1 cellular context compared by ENCODE assay signal in the genomic region with DNA sequence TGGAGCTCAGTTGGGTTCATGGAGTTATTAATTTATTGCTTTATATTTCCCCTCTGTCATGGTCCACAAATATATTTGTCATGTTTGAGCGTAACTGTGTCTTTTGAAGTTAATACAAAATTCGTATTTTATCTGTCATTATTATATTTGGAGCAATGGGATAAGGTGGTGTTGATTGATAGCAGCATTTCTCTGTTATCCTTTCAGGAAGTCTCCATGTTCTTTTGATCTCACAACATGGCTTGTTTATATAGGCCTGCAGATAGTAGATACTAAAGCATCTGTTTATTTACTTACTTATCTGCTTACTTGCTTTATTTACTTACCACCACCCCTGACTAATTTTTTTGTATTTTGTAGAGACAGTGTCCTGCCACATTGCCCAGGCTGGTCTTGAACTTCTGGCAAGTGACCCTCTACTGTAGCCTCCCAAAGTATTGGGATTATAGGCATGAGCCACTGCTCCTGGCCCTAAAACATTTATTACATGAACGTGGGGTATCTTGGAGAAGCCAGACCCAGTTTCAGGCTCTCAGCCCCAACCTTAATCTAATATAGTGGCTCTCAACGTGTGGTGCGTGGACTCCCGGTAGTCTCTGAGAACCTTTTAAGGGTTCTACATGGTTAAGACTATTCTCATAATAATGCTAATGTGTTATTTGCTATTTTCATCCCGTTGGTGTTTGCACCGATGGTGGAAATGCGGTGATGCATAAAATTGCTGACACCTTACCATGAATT.
A peak's percentile ranks its signal among the peaks of the same experiment; 100 is the strongest.
TF ChIP-seq lines count a peak whose summit lies in the region.

No MANE protein-coding gene starts in this region.

TF ChIP-seq in HepG2, 621 proteins besides CTCF, POLR2A, EP300 and RAD21 (continued from another document and continues in another):
- TF ChIP-seq, protein P1, sequence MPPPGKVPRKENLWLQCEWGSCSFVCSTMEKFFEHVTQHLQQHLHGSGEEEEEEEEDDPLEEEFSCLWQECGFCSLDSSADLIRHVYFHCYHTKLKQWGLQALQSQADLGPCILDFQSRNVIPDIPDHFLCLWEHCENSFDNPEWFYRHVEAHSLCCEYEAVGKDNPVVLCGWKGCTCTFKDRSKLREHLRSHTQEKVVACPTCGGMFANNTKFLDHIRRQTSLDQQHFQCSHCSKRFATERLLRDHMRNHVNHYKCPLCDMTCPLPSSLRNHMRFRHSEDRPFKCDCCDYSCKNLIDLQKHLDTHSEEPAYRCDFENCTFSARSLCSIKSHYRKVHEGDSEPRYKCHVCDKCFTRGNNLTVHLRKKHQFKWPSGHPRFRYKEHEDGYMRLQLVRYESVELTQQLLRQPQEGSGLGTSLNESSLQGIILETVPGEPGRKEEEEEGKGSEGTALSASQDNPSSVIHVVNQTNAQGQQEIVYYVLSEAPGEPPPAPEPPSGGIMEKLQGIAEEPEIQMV (CRISPR knock-in tag; IDR thresholded peaks at IDR 0.05; ENCODE audit: low read depth) = no peak
- TF ChIP-seq CENPX (CRISPR knock-in tag; IDR thresholded peaks at IDR 0.05) (no peak), ZNF672 (CRISPR knock-in tag; IDR thresholded peaks at IDR 0.05) (no peak), GATA4 (IDR thresholded peaks at IDR 0.05; ENCODE audit: borderline replicate concordance, low read depth) (peak; percentile 43; the same call in 1 of the 2 replicates), SRF (IDR thresholded peaks at IDR 0.05; ENCODE audit: low read depth, low read length) (no peak), KMT2B (CRISPR knock-in tag; IDR thresholded peaks at IDR 0.05) (no peak), PTBP1 (IDR thresholded peaks at IDR 0.05; ENCODE audit: low read depth, low read length, poor library complexity, severe bottlenecking) (no peak), NFIC (IDR thresholded peaks at IDR 0.05; ENCODE audit: low read length) (no peak), HMG20A (CRISPR knock-in tag; IDR thresholded peaks at IDR 0.05; ENCODE audit: borderline replicate concordance) (peak; percentile 37; the same call in 1 of the 2 replicates), PAX8 (CRISPR knock-in tag; IDR thresholded peaks at IDR 0.05; ENCODE audit: borderline replicate concordance) (no peak), ZNF713 (CRISPR knock-in tag; IDR thresholded peaks at IDR 0.05) (no peak), ZNF446 (CRISPR knock-in tag; IDR thresholded peaks at IDR 0.05) (no peak), SP5 (CRISPR knock-in tag; IDR thresholded peaks at IDR 0.05; ENCODE audit: borderline replicate concordance, low read depth) (no peak), ESRRA (CRISPR knock-in tag; IDR thresholded peaks at IDR 0.05; ENCODE audit: low read depth) (no peak), ETV6 (CRISPR knock-in tag; conservative IDR thresholded peaks at IDR 0.05) (no peak), ASH2L (IDR thresholded peaks at IDR 0.05; ENCODE audit: insufficient read length, low read depth, low read length) (no peak), MIXL1 (CRISPR knock-in tag; IDR thresholded peaks at IDR 0.05) (no peak), ZNF382 (CRISPR knock-in tag; IDR thresholded peaks at IDR 0.05; ENCODE audit: borderline replicate concordance) (no peak), KAT2B (IDR thresholded peaks at IDR 0.05; ENCODE audit: borderline replicate concordance, low read depth, low read length) (no peak), TCF7L2 (IDR thresholded peaks at IDR 0.05; ENCODE audit: low read depth, low read length) (peak; percentile 55; the same call in 1 of the 2 replicates), ZSCAN31 (CRISPR knock-in tag; IDR thresholded peaks at IDR 0.05; ENCODE audit: low read depth) (no peak), POGZ (CRISPR knock-in tag; IDR thresholded peaks at IDR 0.05) (peak; percentile 35; the same call in 1 of the 2 replicates), ZFP90 (CRISPR knock-in tag; IDR thresholded peaks at IDR 0.05; ENCODE audit: borderline replicate concordance) (peak; percentile 37; the same call in 1 of the 2 replicates), HNF4G (IDR thresholded peaks at IDR 0.05; ENCODE audit: borderline replicate concordance, low read depth, low read length) (no peak), HNF4G (CRISPR knock-in tag; IDR thresholded peaks at IDR 0.05; ENCODE audit: borderline replicate concordance, low read depth) (no peak), ZNF441 (CRISPR knock-in tag; IDR thresholded peaks at IDR 0.05; ENCODE audit: borderline replicate concordance) (no peak), ZSCAN12 (CRISPR knock-in tag; IDR thresholded peaks at IDR 0.05) (no peak), ATAD3A (CRISPR knock-in tag; IDR thresholded peaks at IDR 0.05) (no peak), HES4 (CRISPR knock-in tag; IDR thresholded peaks at IDR 0.05; ENCODE audit: borderline replicate concordance) (no peak), HIVEP1 (CRISPR knock-in tag; IDR thresholded peaks at IDR 0.05) (no peak), NCOR1 (IDR thresholded peaks at IDR 0.05; ENCODE audit: borderline replicate concordance, low read length) (no peak), ADNP (CRISPR knock-in tag; IDR thresholded peaks at IDR 0.05) (no peak), ZNF33A (CRISPR knock-in tag; IDR thresholded peaks at IDR 0.05; ENCODE audit: borderline replicate concordance) (no peak), HMGA1 (CRISPR knock-in tag; conservative IDR thresholded peaks at IDR 0.05) (no peak)
- TF ChIP-seq, protein P2, sequence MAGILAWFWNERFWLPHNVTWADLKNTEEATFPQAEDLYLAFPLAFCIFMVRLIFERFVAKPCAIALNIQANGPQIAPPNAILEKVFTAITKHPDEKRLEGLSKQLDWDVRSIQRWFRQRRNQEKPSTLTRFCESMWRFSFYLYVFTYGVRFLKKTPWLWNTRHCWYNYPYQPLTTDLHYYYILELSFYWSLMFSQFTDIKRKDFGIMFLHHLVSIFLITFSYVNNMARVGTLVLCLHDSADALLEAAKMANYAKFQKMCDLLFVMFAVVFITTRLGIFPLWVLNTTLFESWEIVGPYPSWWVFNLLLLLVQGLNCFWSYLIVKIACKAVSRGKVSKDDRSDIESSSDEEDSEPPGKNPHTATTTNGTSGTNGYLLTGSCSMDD (CRISPR knock-in tag; IDR thresholded peaks at IDR 0.05) = 0 out of 2 replicates have a peak, but pooled peaks have one; percentile 24
- TF ChIP-seq, protein P3, sequence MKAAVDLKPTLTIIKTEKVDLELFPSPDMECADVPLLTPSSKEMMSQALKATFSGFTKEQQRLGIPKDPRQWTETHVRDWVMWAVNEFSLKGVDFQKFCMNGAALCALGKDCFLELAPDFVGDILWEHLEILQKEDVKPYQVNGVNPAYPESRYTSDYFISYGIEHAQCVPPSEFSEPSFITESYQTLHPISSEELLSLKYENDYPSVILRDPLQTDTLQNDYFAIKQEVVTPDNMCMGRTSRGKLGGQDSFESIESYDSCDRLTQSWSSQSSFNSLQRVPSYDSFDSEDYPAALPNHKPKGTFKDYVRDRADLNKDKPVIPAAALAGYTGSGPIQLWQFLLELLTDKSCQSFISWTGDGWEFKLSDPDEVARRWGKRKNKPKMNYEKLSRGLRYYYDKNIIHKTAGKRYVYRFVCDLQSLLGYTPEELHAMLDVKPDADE (CRISPR knock-in tag; IDR thresholded peaks at IDR 0.05) = no peak
- TF ChIP-seq, protein P4, sequence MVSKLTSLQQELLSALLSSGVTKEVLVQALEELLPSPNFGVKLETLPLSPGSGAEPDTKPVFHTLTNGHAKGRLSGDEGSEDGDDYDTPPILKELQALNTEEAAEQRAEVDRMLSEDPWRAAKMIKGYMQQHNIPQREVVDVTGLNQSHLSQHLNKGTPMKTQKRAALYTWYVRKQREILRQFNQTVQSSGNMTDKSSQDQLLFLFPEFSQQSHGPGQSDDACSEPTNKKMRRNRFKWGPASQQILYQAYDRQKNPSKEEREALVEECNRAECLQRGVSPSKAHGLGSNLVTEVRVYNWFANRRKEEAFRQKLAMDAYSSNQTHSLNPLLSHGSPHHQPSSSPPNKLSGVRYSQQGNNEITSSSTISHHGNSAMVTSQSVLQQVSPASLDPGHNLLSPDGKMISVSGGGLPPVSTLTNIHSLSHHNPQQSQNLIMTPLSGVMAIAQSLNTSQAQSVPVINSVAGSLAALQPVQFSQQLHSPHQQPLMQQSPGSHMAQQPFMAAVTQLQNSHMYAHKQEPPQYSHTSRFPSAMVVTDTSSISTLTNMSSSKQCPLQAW (CRISPR knock-in tag; IDR thresholded peaks at IDR 0.05) = no peak
- TF ChIP-seq, protein P5, sequence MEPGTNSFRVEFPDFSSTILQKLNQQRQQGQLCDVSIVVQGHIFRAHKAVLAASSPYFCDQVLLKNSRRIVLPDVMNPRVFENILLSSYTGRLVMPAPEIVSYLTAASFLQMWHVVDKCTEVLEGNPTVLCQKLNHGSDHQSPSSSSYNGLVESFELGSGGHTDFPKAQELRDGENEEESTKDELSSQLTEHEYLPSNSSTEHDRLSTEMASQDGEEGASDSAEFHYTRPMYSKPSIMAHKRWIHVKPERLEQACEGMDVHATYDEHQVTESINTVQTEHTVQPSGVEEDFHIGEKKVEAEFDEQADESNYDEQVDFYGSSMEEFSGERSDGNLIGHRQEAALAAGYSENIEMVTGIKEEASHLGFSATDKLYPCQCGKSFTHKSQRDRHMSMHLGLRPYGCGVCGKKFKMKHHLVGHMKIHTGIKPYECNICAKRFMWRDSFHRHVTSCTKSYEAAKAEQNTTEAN (CRISPR knock-in tag; conservative IDR thresholded peaks at IDR 0.05) = 0 out of 2 replicates have a peak, but pooled peaks have one; percentile 42
- TF ChIP-seq, protein P6, sequence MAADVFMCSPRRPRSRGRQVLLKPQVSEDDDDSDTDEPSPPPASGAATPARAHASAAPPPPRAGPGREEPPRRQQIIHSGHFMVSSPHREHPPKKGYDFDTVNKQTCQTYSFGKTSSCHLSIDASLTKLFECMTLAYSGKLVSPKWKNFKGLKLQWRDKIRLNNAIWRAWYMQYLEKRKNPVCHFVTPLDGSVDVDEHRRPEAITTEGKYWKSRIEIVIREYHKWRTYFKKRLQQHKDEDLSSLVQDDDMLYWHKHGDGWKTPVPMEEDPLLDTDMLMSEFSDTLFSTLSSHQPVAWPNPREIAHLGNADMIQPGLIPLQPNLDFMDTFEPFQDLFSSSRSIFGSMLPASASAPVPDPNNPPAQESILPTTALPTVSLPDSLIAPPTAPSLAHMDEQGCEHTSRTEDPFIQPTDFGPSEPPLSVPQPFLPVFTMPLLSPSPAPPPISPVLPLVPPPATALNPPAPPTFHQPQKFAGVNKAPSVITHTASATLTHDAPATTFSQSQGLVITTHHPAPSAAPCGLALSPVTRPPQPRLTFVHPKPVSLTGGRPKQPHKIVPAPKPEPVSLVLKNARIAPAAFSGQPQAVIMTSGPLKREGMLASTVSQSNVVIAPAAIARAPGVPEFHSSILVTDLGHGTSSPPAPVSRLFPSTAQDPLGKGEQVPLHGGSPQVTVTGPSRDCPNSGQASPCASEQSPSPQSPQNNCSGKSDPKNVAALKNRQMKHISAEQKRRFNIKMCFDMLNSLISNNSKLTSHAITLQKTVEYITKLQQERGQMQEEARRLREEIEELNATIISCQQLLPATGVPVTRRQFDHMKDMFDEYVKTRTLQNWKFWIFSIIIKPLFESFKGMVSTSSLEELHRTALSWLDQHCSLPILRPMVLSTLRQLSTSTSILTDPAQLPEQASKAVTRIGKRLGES (CRISPR knock-in tag; IDR thresholded peaks at IDR 0.05; ENCODE audit: borderline replicate concordance) = no peak
- TF ChIP-seq, protein P7, sequence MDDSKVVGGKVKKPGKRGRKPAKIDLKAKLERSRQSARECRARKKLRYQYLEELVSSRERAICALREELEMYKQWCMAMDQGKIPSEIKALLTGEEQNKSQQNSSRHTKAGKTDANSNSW (CRISPR knock-in tag; IDR thresholded peaks at IDR 0.05; ENCODE audit: borderline replicate concordance) = no peak
- TF ChIP-seq, protein P8, sequence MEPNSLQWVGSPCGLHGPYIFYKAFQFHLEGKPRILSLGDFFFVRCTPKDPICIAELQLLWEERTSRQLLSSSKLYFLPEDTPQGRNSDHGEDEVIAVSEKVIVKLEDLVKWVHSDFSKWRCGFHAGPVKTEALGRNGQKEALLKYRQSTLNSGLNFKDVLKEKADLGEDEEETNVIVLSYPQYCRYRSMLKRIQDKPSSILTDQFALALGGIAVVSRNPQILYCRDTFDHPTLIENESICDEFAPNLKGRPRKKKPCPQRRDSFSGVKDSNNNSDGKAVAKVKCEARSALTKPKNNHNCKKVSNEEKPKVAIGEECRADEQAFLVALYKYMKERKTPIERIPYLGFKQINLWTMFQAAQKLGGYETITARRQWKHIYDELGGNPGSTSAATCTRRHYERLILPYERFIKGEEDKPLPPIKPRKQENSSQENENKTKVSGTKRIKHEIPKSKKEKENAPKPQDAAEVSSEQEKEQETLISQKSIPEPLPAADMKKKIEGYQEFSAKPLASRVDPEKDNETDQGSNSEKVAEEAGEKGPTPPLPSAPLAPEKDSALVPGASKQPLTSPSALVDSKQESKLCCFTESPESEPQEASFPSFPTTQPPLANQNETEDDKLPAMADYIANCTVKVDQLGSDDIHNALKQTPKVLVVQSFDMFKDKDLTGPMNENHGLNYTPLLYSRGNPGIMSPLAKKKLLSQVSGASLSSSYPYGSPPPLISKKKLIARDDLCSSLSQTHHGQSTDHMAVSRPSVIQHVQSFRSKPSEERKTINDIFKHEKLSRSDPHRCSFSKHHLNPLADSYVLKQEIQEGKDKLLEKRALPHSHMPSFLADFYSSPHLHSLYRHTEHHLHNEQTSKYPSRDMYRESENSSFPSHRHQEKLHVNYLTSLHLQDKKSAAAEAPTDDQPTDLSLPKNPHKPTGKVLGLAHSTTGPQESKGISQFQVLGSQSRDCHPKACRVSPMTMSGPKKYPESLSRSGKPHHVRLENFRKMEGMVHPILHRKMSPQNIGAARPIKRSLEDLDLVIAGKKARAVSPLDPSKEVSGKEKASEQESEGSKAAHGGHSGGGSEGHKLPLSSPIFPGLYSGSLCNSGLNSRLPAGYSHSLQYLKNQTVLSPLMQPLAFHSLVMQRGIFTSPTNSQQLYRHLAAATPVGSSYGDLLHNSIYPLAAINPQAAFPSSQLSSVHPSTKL (CRISPR knock-in tag; IDR thresholded peaks at IDR 0.05) = peak; percentile 47
- TF ChIP-seq, protein P9, sequence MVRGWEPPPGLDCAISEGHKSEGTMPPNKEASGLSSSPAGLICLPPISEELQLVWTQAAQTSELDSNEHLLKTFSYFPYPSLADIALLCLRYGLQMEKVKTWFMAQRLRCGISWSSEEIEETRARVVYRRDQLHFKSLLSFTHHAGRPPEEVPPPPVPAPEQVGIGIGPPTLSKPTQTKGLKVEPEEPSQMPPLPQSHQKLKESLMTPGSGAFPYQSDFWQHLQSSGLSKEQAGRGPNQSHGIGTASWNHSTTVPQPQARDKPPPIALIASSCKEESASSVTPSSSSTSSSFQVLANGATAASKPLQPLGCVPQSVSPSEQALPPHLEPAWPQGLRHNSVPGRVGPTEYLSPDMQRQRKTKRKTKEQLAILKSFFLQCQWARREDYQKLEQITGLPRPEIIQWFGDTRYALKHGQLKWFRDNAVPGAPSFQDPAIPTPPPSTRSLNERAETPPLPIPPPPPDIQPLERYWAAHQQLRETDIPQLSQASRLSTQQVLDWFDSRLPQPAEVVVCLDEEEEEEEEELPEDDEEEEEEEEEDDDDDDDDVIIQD (CRISPR knock-in tag; IDR thresholded peaks at IDR 0.05; ENCODE audit: low read depth) = peak; percentile 28
- TF ChIP-seq, protein P10, sequence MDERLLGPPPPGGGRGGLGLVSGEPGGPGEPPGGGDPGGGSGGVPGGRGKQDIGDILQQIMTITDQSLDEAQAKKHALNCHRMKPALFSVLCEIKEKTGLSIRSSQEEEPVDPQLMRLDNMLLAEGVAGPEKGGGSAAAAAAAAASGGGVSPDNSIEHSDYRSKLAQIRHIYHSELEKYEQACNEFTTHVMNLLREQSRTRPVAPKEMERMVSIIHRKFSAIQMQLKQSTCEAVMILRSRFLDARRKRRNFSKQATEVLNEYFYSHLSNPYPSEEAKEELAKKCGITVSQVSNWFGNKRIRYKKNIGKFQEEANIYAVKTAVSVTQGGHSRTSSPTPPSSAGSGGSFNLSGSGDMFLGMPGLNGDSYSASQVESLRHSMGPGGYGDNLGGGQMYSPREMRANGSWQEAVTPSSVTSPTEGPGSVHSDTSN (CRISPR knock-in tag; IDR thresholded peaks at IDR 0.05) = no peak
